Comparison of ENCODE assay signal across 8 cellular contexts in the genomic region with DNA sequence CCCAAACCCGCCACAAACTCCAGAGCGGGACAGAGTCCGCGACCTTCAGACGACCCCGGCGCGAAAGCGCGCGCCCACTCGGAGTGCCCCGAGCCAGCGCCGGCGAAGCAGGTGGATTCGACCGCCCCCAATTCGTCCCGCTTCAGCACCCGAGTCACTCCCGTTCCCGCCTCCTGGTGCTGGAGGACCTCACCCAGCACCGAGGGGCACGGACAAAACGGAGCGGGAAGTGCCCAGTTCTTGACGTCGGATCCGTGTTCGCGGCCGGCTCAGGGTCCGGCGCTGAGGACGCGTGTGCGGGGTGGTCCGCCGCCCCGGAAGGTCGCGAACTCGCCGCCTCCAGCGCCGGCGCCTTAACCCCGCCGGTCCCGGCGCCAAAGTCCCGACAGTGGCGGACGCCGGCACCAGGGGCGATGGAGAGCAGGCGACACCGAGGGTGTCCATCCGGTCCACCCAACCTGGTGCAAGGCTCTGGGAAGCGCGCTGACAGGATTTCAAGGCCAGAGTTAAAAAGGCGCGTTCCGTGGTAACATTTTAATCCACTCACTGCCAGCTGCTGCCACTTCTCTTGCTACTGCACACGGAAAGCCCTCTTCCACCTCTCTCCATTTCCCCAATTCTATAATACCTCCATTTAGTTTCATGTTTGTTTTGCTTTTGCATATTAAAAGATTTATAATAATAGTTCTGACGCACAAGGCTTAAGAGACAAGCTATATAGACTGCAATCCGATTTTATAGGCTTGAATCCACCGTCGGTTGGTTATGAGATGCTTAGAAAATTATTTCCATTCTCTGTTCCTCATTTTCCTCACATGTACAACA.
DNase-seq lines count a peak whose midpoint lies in the region; ATAC-seq and TF ChIP-seq lines count a peak whose summit lies in the region.

No MANE protein-coding gene starts in this region.

- H4K8ac ChIP-seq in mesendoderm (ENCODE audit: low read depth, low read length): no peak overlapping the region

- H3K4me1 ChIP-seq in NT2/D1 (ENCODE audit: insufficient read depth, insufficient read length) (no peaks in the 10 kb centered on the region), duodenal mucosa (ENCODE audit: control insufficient read depth in 1 of 2, insufficient read depth in 2 of 2, low read length in 2 of 2) (no peaks in the 10 kb centered on the region), mesendoderm (ENCODE audit: control insufficient read depth, low read depth, low read length) (no peaks in the 10 kb centered on the region), subcutaneous abdominal adipose tissue (ENCODE audit: control insufficient read depth in 5 of 5, insufficient read depth in 5 of 5, low read length in 5 of 5) (peaks cover 0 to 18% (median 11%) of the 10 kb centered on the region in 5 donors)

- H3K79me1 ChIP-seq in mesendoderm (ENCODE audit: low read length): no peaks in the 10 kb centered on the region

- peak overlapping the region; percentile 77 for H3K56ac ChIP-seq in mesendoderm (ENCODE audit: low read length)

- H3K23ac ChIP-seq in mesendoderm (ENCODE audit: low read length): no peak overlapping the region

- peaks cover 20% of the 10 kb centered on the region; the same call in 1 of the 2 replicates for H3K9me3 ChIP-seq in NT2/D1 (ENCODE audit: insufficient read depth, low read length)
- H3K9me3 ChIP-seq in duodenal mucosa (ENCODE audit: control insufficient read depth in 1 of 2, low read length in 2 of 2): peaks cover 0 to 12% of the 10 kb centered on the region in 2 donors
- peaks cover 0 to 10% (median 0%) of the 10 kb centered on the region in 5 donors for H3K9me3 ChIP-seq in subcutaneous abdominal adipose tissue (ENCODE audit: control insufficient read depth in 5 of 5, low read length in 5 of 5)

- H3K36me3 ChIP-seq in NT2/D1 (ENCODE audit: insufficient read depth, insufficient read length, low read length) (no peaks in the 10 kb centered on the region), duodenal mucosa (ENCODE audit: control insufficient read depth in 1 of 2, insufficient read depth in 2 of 2, low read length in 2 of 2) (no peaks in the 10 kb centered on the region), mesendoderm (ENCODE audit: control insufficient read depth, insufficient read depth, low read length) (no peaks in the 10 kb centered on the region), subcutaneous abdominal adipose tissue (ENCODE audit: control insufficient read depth in 5 of 5, insufficient read depth in 5 of 5, low read length in 5 of 5) (no peaks in the 10 kb centered on the region)

- H3K4me3 ChIP-seq in NT2/D1 (ENCODE audit: insufficient read length, low read depth) (peak overlapping the region; percentile 81), duodenal mucosa (ENCODE audit: low read depth in 1 of 2, low read length in 2 of 2) (peak overlapping the region; percentile 22 to 50), mesendoderm (ENCODE audit: low read length) (peak overlapping the region; percentile 4), subcutaneous abdominal adipose tissue (ENCODE audit: low read depth in 1 of 5, low read length in 5 of 5) (peak overlapping the region; percentile 46 to 72 (median 59))

- H3K9ac ChIP-seq in NT2/D1 (ENCODE audit: insufficient read length, low read depth) (peak overlapping the region; percentile 83), duodenal mucosa (ENCODE audit: low read depth in 1 of 2, low read length in 2 of 2) (no peak overlapping the region), mesendoderm (ENCODE audit: low read length) (no peak overlapping the region), subcutaneous abdominal adipose tissue (ENCODE audit: low read length in 5 of 5) (peak overlapping the region in 1 of 5 donors; percentile 75)

- H3K4me2 ChIP-seq in mesendoderm (ENCODE audit: low read length): peak overlapping the region; percentile 17

- TF ChIP-seq CTCF in C4-2B (conservative IDR thresholded peaks at IDR 0.05): peak; percentile 80

- no peak overlapping the region for H2BK120ac ChIP-seq in mesendoderm (ENCODE audit: low read depth, low read length)

- H3K79me2 ChIP-seq in mesendoderm (ENCODE audit: control insufficient read depth, insufficient read depth, low read length): no peaks in the 10 kb centered on the region

- peaks cover 14% of the 10 kb centered on the region for H3K27me3 ChIP-seq in NT2/D1 (ENCODE audit: insufficient read depth, insufficient read length)
- H3K27me3 ChIP-seq in duodenal mucosa (ENCODE audit: control insufficient read depth in 1 of 2, insufficient read depth in 2 of 2, low read length in 2 of 2): no peaks in the 10 kb centered on the region
- H3K27me3 ChIP-seq in mesendoderm (ENCODE audit: insufficient read depth, low read length, poor library complexity): no peaks in the 10 kb centered on the region
- H3K27me3 ChIP-seq in subcutaneous abdominal adipose tissue (ENCODE audit: control insufficient read depth in 5 of 5, insufficient read depth in 4 of 5, low read length in 5 of 5): peaks cover 0 to 14% (median 8%) of the 10 kb centered on the region in 5 donors

- DNase-seq in NT2/D1 (ENCODE audit: low read depth, low spot score) (peak; percentile 42), mesendoderm (peak; percentile 61), NCI-H82 treated with DMSO at 0.1 percent for 48 hours (lab: John Stamatoyannopoulos, UW; ENCODE audit: unreplicated experiment) (no peak)
- no peak for DNase-seq in stimulated activated naive CD4-positive, alpha-beta T cell (lab: John Stamatoyannopoulos, UW)

- no peak overlapping the region for H3K27ac ChIP-seq in C4-2B
- no peak overlapping the region for H3K27ac ChIP-seq in duodenal mucosa (ENCODE audit: low read depth, low read length)
- H3K27ac ChIP-seq in mesendoderm (ENCODE audit: low read depth, low read length): no peak overlapping the region
- no peak overlapping the region for H3K27ac ChIP-seq in subcutaneous abdominal adipose tissue (ENCODE audit: low read depth, low read length)

- no peak overlapping the region for H3K4ac ChIP-seq in mesendoderm (ENCODE audit: low read depth, low read length)

- no peak overlapping the region for H2BK15ac ChIP-seq in mesendoderm (replicated peaks; ENCODE audit: low read depth)

- peak; percentile 89 for ATAC-seq in GM21447 (IDR thresholded peaks at IDR 0.05; ENCODE audit: unreplicated experiment)

- no CpG with 5 or more reads among the region's 70 CpGs for WGBS in mesendoderm (ENCODE audit: extremely low coverage, insufficient coverage, low lambda C conversion rate)

- H2BK5ac ChIP-seq in mesendoderm (ENCODE audit: low read length): no peak overlapping the region

- no peak overlapping the region for H3K18ac ChIP-seq in mesendoderm (ENCODE audit: low read length)

- H2AK5ac ChIP-seq in mesendoderm (ENCODE audit: low read length): no peak overlapping the region

- H4K5ac ChIP-seq in mesendoderm (ENCODE audit: low read length): no peak overlapping the region

Comparison
In these comparisons a context has a peak if more than half of its experiments do, and no peak if none do; other contexts are left out.
1. DNase-seq: peak in NT2/D1 (single experiment) and mesendoderm (single experiment); none in stimulated activated naive CD4-positive, alpha-beta T cell (0 of 6) and NCI-H82 treated with DMSO at 0.1 percent for 48 hours (single experiment).
2. H3K4me3 ChIP-seq: peak in every context shown above with its lines; median percentile 81 in NT2/D1; 59 in subcutaneous abdominal adipose tissue; 36 in duodenal mucosa; 4 in mesendoderm.